Comparison of ENCODE assay signal across 22 cellular contexts in the genomic region with DNA sequence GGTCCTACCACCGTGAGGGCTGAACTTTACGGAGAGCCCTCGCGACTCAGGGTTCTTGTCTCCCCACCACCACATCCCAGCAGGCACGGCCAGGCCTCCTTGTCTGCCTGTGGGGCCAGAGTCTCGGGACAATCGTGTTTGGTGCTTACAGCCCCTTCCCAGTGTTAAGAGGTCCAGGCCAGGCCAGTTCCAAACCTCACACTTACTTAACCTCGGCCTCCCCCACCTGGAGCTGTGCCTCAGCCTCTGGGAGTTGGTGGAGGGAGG. TPM values are rescaled to one million over a fixed set of nuclear protein-coding genes. Genes with fewer than 3 reads are reported as not detected.
DNase-seq lines count a peak whose midpoint lies in the region; ATAC-seq and TF ChIP-seq lines count a peak whose summit lies in the region.
"Had no signal": no experiment of that assay in that cellular context is flagged by ENCODE, and none has a peak within 500 bp of the region (broad histone marks: within the 10 kb centered on the region; RNA-seq: fewer than 3 reads in every experiment).

No MANE protein-coding gene starts in this region.

- peak overlapping the region; percentile 58 for H2BK12ac ChIP-seq in neuronal stem cell (ENCODE audit: low read length)

- H3K14ac ChIP-seq in neuronal stem cell (ENCODE audit: low read length) = no peak overlapping the region

- peaks cover 0 to 8% of the 10 kb centered on the region in 2 donors for H3K27me3 Mint-ChIP-seq in stimulated activated naive B cell treated with anti-CD40 and anti-IgM and Interleukin-4, amounts not matched to agents 10 μg/mL and 1 μg/mL and 100 μg/mL, for 72 hours
- H3K27me3 Mint-ChIP-seq: B cell; CD4-positive, alpha-beta T cell had no signal

- H4K91ac ChIP-seq in neuronal stem cell (ENCODE audit: low read depth, low read length, poor library complexity) = no peak overlapping the region

- H2AFZ ChIP-seq in neuronal stem cell (ENCODE audit: low read length) = no peak overlapping the region

- ATAC-seq in Right ventricle myocardium inferior (no peak), left ventricle myocardium superior (no peak), omental fat pad (ENCODE audit: low FRiP score) (no peak), SK-N-SH treated with all-trans-retinoic acid at 6 μM for 48 hours (no peak)
- ATAC-seq in stimulated activated naive B cell treated with anti-CD40 and anti-IgM and Interleukin-4, amounts not matched to agents 10 μg/mL and 1 μg/mL and 100 μg/mL, for 72 hours (replicated peaks) = no peak
- ATAC-seq: CD8-positive, alpha-beta T cell; GM12878 had no signal

- H3K4ac ChIP-seq in neuronal stem cell (ENCODE audit: low read length) = no peak overlapping the region

- intact Hi-C loops in Right ventricle myocardium inferior (cut with DNase I) = loop anchor here (5.0 to 10.0 kb wide), 2 partner anchors 45 to 157 kb away; a partner anchor contains a TSS
- intact Hi-C loops in left ventricle myocardium superior (cut with micrococcal nuclease) = no loop called here

- no peak overlapping the region for H2BK15ac ChIP-seq in neuronal stem cell (ENCODE audit: low read length)

- H3K4me3 Mint-ChIP-seq in stimulated activated naive B cell treated with anti-CD40 and anti-IgM and Interleukin-4, amounts not matched to agents 10 μg/mL and 1 μg/mL and 100 μg/mL, for 72 hours = no peak overlapping the region
- H3K4me3 Mint-ChIP-seq: B cell; CD4-positive, alpha-beta T cell; CD8-positive, alpha-beta T cell had no signal

- no peak overlapping the region for H3K23ac ChIP-seq in neuronal stem cell (ENCODE audit: low read depth, low read length, poor library complexity)

- no peak overlapping the region for H3K27ac ChIP-seq in neuronal stem cell (replicated peaks; ENCODE audit: low read length)
- H3K27ac ChIP-seq: 22Rv1; A549; BLaER1 treated with 17β-estradiol and CSF1 and Interleukin-3, amounts not matched to agents 10 nM and 100 nM; C4-2B had no signal

- H3K9ac ChIP-seq in neuronal stem cell (ENCODE audit: low read depth, low read length, poor library complexity) = no peak overlapping the region
- H3K9ac ChIP-seq: BLaER1 treated with 17β-estradiol and CSF1 and Interleukin-3, amounts not matched to agents 10 nM and 100 nM had no signal

- peaks cover 22 to 32% of the 10 kb centered on the region in 2 donors for H3K4me1 Mint-ChIP-seq in stimulated activated naive B cell treated with anti-CD40 and anti-IgM and Interleukin-4, amounts not matched to agents 10 μg/mL and 1 μg/mL and 100 μg/mL, for 72 hours

- H3K9me3 ChIP-seq in neuronal stem cell (replicated peaks in 1 of 2; ENCODE audit: control insufficient read depth in 2 of 2, insufficient read depth in 1 of 2, low read depth in 1 of 2, low read length in 2 of 2) = no peaks in the 10 kb centered on the region
- H3K9me3 ChIP-seq: A549; BLaER1 treated with 17β-estradiol and CSF1 and Interleukin-3, amounts not matched to agents 10 nM and 100 nM; Caco-2 had no signal

- H2AK5ac ChIP-seq in neuronal stem cell (ENCODE audit: low read depth, low read length) = no peak overlapping the region

- H3K9me3 Mint-ChIP-seq in stimulated activated naive B cell treated with anti-CD40 and anti-IgM and Interleukin-4, amounts not matched to agents 10 μg/mL and 1 μg/mL and 100 μg/mL, for 72 hours = no peaks in the 10 kb centered on the region
- H3K9me3 Mint-ChIP-seq: CD4-positive, alpha-beta T cell; CD8-positive, alpha-beta T cell had no signal

- DNase-seq in DMS53 (lab: John Stamatoyannopoulos, UW) (peak; percentile 18), DMS53 treated with DMSO at 0.1 percent for 48 hours (lab: John Stamatoyannopoulos, UW; ENCODE audit: unreplicated experiment) (no peak), Right ventricle myocardium inferior (ENCODE audit: missing footprints) (peak; percentile 61), left ventricle myocardium superior (no peak), neuronal stem cell (ENCODE audit: low spot score) (no peak), omental fat pad (ENCODE audit: low spot score) (no peak)
- no peak for DNase-seq in stimulated activated naive B cell treated with anti-CD40 and anti-IgM and Interleukin-4, amounts not matched to agents 10 μg/mL and 1 μg/mL and 100 μg/mL, for 72 hours
- DNase-seq: AML-193; Calu3; CD4-positive, alpha-beta T cell; DND-41; EL; GDM1 had no signal

- peak overlapping the region; percentile 37 for H3K27ac Mint-ChIP-seq in stimulated activated naive B cell treated with anti-CD40 and anti-IgM and Interleukin-4, amounts not matched to agents 10 μg/mL and 1 μg/mL and 100 μg/mL, for 72 hours
- H3K27ac Mint-ChIP-seq: B cell; CD4-positive, alpha-beta T cell; CD8-positive, alpha-beta T cell had no signal

- peaks cover 0 to 1% of the 10 kb centered on the region in 2 donors for H3K36me3 Mint-ChIP-seq in stimulated activated naive B cell treated with anti-CD40 and anti-IgM and Interleukin-4, amounts not matched to agents 10 μg/mL and 1 μg/mL and 100 μg/mL, for 72 hours
- H3K36me3 Mint-ChIP-seq: CD8-positive, alpha-beta T cell had no signal

- no peak overlapping the region for H3K4me2 ChIP-seq in neuronal stem cell (ENCODE audit: insufficient read depth, low read length, poor library complexity, severe bottlenecking)
- H3K4me2 ChIP-seq: A549; BLaER1 treated with 17β-estradiol and CSF1 and Interleukin-3, amounts not matched to agents 10 nM and 100 nM had no signal

- H3K36me3 ChIP-seq in neuronal stem cell (replicated peaks in 1 of 2; ENCODE audit: control insufficient read depth in 2 of 2, insufficient read depth in 2 of 2, low read length in 2 of 2) = peaks cover 15 to 74% of the 10 kb centered on the region in 2 donors
- H3K36me3 ChIP-seq: BLaER1 treated with 17β-estradiol and CSF1 and Interleukin-3, amounts not matched to agents 10 nM and 100 nM had no signal

- H2BK5ac ChIP-seq in neuronal stem cell (ENCODE audit: low read length) = no peak overlapping the region

- H4K8ac ChIP-seq in neuronal stem cell (ENCODE audit: low read depth, low read length) = no peak overlapping the region

- H3K18ac ChIP-seq in neuronal stem cell (ENCODE audit: low read length) = peak overlapping the region; percentile 8

- no CpG with 5 or more reads among the region's 8 CpGs for WGBS in neuronal stem cell (ENCODE audit: extremely low coverage in 2 of 2, insufficient read length in 2 of 2, insufficient replicate concordance in 1 of 2), 2 donors

- no peak for TF ChIP-seq CTCF in omental fat pad (IDR thresholded peaks at IDR 0.05)

- H3K79me1 ChIP-seq in neuronal stem cell (ENCODE audit: low read depth, low read length) = peaks cover 3% of the 10 kb centered on the region

- no peaks in the 10 kb centered on the region for H3K27me3 ChIP-seq in neuronal stem cell (ENCODE audit: control insufficient read depth in 3 of 3, insufficient read depth in 3 of 3, low read depth in 1 of 3, low read length in 3 of 3)

- no peaks in the 10 kb centered on the region for H3K4me1 ChIP-seq in neuronal stem cell (ENCODE audit: control insufficient read depth in 2 of 2, insufficient read depth in 1 of 2, low read depth in 1 of 2, low read length in 2 of 2)

- H3K4me3 ChIP-seq in neuronal stem cell (ENCODE audit: low read length in 2 of 2) = no peak overlapping the region
- H3K4me3 ChIP-seq: A549; BLaER1 treated with 17β-estradiol and CSF1 and Interleukin-3, amounts not matched to agents 10 nM and 100 nM; GM12878 had no signal

- no peak overlapping the region for H2BK120ac ChIP-seq in neuronal stem cell (ENCODE audit: low read depth, low read length)

TF ChIP-seq in SK-N-SH treated with all-trans-retinoic acid at 6 μM for 48 hours, 23 proteins besides CTCF, POLR2A, EP300 and RAD21 (continues in another document):
- TF ChIP-seq ZNF8 (CRISPR knock-in tag; IDR thresholded peaks at IDR 0.05) = no peak
- TF ChIP-seq ZNF70 (CRISPR knock-in tag; IDR thresholded peaks at IDR 0.05) = no peak
- TF ChIP-seq, protein P1, sequence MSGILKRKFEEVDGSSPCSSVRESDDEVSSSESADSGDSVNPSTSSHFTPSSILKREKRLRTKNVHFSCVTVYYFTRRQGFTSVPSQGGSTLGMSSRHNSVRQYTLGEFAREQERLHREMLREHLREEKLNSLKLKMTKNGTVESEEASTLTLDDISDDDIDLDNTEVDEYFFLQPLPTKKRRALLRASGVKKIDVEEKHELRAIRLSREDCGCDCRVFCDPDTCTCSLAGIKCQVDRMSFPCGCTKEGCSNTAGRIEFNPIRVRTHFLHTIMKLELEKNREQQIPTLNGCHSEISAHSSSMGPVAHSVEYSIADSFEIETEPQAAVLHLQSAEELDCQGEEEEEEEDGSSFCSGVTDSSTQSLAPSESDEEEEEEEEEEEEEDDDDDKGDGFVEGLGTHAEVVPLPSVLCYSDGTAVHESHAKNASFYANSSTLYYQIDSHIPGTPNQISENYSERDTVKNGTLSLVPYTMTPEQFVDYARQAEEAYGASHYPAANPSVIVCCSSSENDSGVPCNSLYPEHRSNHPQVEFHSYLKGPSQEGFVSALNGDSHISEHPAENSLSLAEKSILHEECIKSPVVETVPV (CRISPR knock-in tag; IDR thresholded peaks at IDR 0.05) = no peak

RNA-seq across cellular contexts. Expression of a gene that starts 13.7 kb away (rescaled TPM):
- total RNA-seq in Right ventricle myocardium inferior = 82.2 TPM
- total RNA-seq in left ventricle myocardium superior = 86.3 TPM
- polyA plus RNA-seq in neuronal stem cell (2013, experiment 1 of 2) = 136 TPM
- 136 TPM for polyA plus RNA-seq in neuronal stem cell (2013, experiment 2 of 2)
- total RNA-seq in omental fat pad = 100 to 1,000 TPM; 123 to 202 (median 160) TPM

RNA-seq across cellular contexts. Expression of a gene that starts 31.5 kb away (rescaled TPM):
- total RNA-seq in Right ventricle myocardium inferior = 0.54 TPM
- 0.77 TPM for total RNA-seq in left ventricle myocardium superior
- 7.0 TPM for polyA plus RNA-seq in neuronal stem cell (2013, experiment 1 of 2)
- polyA plus RNA-seq in neuronal stem cell (2013, experiment 2 of 2) = 7.0 TPM
- 1 to 10 TPM; 2.4 to 4.8 (median 3.2) TPM for total RNA-seq in omental fat pad

RNA-seq across cellular contexts. Expression of a gene that starts 43.3 kb away (rescaled TPM):
- total RNA-seq in Right ventricle myocardium inferior (2.8 TPM), left ventricle myocardium superior (1.2 TPM), omental fat pad (1 to 10 TPM; 2.9 to 4.4 (median 3.8) TPM)
- polyA plus RNA-seq in neuronal stem cell (2013, experiment 1 of 2) = 18.4 TPM
- polyA plus RNA-seq in neuronal stem cell (2013, experiment 2 of 2) = 21.0 TPM

RNA-seq across cellular contexts. Expression of a gene that starts 58.9 kb away (rescaled TPM):
- total RNA-seq in Right ventricle myocardium inferior (1.5 TPM), left ventricle myocardium superior (1.1 TPM), omental fat pad (1 to 10 TPM; 2.5 to 7.4 (median 6.0) TPM)
- polyA plus RNA-seq in neuronal stem cell (2013, experiment 1 of 2) = 2.1 TPM
- 2.1 TPM for polyA plus RNA-seq in neuronal stem cell (2013, experiment 2 of 2)

Comparison
In these comparisons a context has a peak if more than half of its experiments do, and no peak if none do; other contexts are left out.
1. DNase-seq: peak in DMS53 (single experiment) and Right ventricle myocardium inferior (single experiment); none in DMS53 treated with DMSO at 0.1 percent for 48 hours (single experiment), left ventricle myocardium superior (single experiment), neuronal stem cell (single experiment), stimulated activated naive B cell treated with anti-CD40 and anti-IgM and Interleukin-4, amounts not matched to agents 10 μg/mL and 1 μg/mL and 100 μg/mL, for 72 hours (single experiment) and omental fat pad (single experiment).